In genomic region chr9:137406876-137407589, GRCh38 we compare ENCODE assay signal across 8 cellular contexts. TPM values are rescaled to one million over a fixed set of nuclear protein-coding genes. Genes with fewer than 3 reads are reported as not detected.
DNase-seq lines count a peak whose midpoint lies in the region; ATAC-seq and TF ChIP-seq lines count a peak whose summit lies in the region.

No MANE protein-coding gene starts in this region.

- H3K79me2 ChIP-seq in trophoblast cell (ENCODE audit: control insufficient read depth, insufficient read depth, low read length, poor library complexity): peaks cover 2% of the 10 kb centered on the region

- POLR2A ChIA-PET in activated naive CD8-positive, alpha-beta T cell treated with anti-CD3 and anti-CD28 coated beads, Interleukin-2, amount 10 ng/mL, durations not matched to agents 7 days and 5 days (lab: Charles Lee): no interaction called here

- H3K27ac ChIP-seq in trophoblast cell (ENCODE audit: low read depth, low read length) (no peak overlapping the region), vagina (peak overlapping the region; percentile 51)

- H2AK5ac ChIP-seq in trophoblast cell (ENCODE audit: low read length): no peak overlapping the region

- H2BK12ac ChIP-seq in trophoblast cell (ENCODE audit: low read length): no peak overlapping the region

- no peak overlapping the region for H3K9ac ChIP-seq in trophoblast cell (ENCODE audit: low read length)

- H3K14ac ChIP-seq in trophoblast cell (ENCODE audit: low read length): no peak overlapping the region

- no peak overlapping the region for H3K4me3 Mint-ChIP-seq in activated naive CD8-positive, alpha-beta T cell treated with anti-CD3 and anti-CD28 coated beads, Interleukin-2, amount 10 ng/mL, durations not matched to agents 7 days and 5 days

- no peak overlapping the region for H3K18ac ChIP-seq in trophoblast cell (ENCODE audit: low read length)

- peaks cover 6% of the 10 kb centered on the region for H3K36me3 Mint-ChIP-seq in activated naive CD8-positive, alpha-beta T cell treated with anti-CD3 and anti-CD28 coated beads, Interleukin-2, amount 10 ng/mL, durations not matched to agents 7 days and 5 days

- H2BK5ac ChIP-seq in trophoblast cell (ENCODE audit: low read depth, low read length, poor library complexity): no peak overlapping the region

- ATAC-seq in activated naive CD8-positive, alpha-beta T cell treated with anti-CD3 and anti-CD28 coated beads, Interleukin-2, amount 10 ng/mL, durations not matched to agents 7 days and 5 days (ENCODE audit: low read depth): peak; percentile 89
- ATAC-seq in Right ventricle myocardium superior (ENCODE audit: poor library complexity) (peak; percentile 90), HG03469 (IDR thresholded peaks at IDR 0.05; ENCODE audit: unreplicated experiment) (no peak)

- H4K8ac ChIP-seq in trophoblast cell (ENCODE audit: low read depth, low read length): peak overlapping the region; percentile 8

- H3K36me3 ChIP-seq in H7 (replicated peaks; ENCODE audit: control insufficient read depth, insufficient read depth, low read length) (no peaks in the 10 kb centered on the region), trophoblast cell (ENCODE audit: control insufficient read depth in 1 of 2, insufficient read depth in 2 of 2, low read length in 2 of 2) (peaks cover 0 to 2% of the 10 kb centered on the region in 2 experiments), vagina (no peaks in the 10 kb centered on the region)

- peaks cover 4% of the 10 kb centered on the region for H3K4me1 Mint-ChIP-seq in activated naive CD8-positive, alpha-beta T cell treated with anti-CD3 and anti-CD28 coated beads, Interleukin-2, amount 10 ng/mL, durations not matched to agents 7 days and 5 days

- peak overlapping the region; percentile 61 for H3K4me2 ChIP-seq in trophoblast cell (ENCODE audit: low read length)

- H3K79me1 ChIP-seq in trophoblast cell (ENCODE audit: low read length): peaks cover 2% of the 10 kb centered on the region

- H3K4ac ChIP-seq in trophoblast cell (ENCODE audit: low read depth, low read length): no peak overlapping the region

- no peak overlapping the region for H2BK120ac ChIP-seq in trophoblast cell (ENCODE audit: insufficient read depth, low read length, poor library complexity)

- no peak overlapping the region for H3K27ac Mint-ChIP-seq in activated naive CD8-positive, alpha-beta T cell treated with anti-CD3 and anti-CD28 coated beads, Interleukin-2, amount 10 ng/mL, durations not matched to agents 7 days and 5 days

- H2AFZ ChIP-seq in trophoblast cell (ENCODE audit: insufficient read depth, low read length, poor library complexity): no peak overlapping the region

- H3K9me3 ChIP-seq in trophoblast cell (ENCODE audit: insufficient read depth, low read depth, low read length): no peaks in the 10 kb centered on the region
- H3K9me3 ChIP-seq in vagina: no peaks in the 10 kb centered on the region

- no peak overlapping the region for H4K91ac ChIP-seq in trophoblast cell (ENCODE audit: low read depth, low read length)

- no peak for TF ChIP-seq POLR2A in vagina (IDR thresholded peaks at IDR 0.05)

- DNase-seq in AG10803 (ENCODE audit: low read depth): peak; percentile 47
- peak; percentile 99 for DNase-seq in H7
- DNase-seq in RPMI8226: peak; percentile 55
- DNase-seq in activated naive CD8-positive, alpha-beta T cell treated with anti-CD3 and anti-CD28 coated beads, Interleukin-2, amount 10 ng/mL, durations not matched to agents 7 days and 5 days: peak; percentile 86
- DNase-seq in Right ventricle myocardium superior: peak; percentile 78
- DNase-seq in trophoblast cell: peak; percentile 44 to 53
- DNase-seq in vagina (ENCODE audit: extremely low spot score in 2 of 2): no peak

- peaks cover 0 to 16% of the 10 kb centered on the region in 2 experiments for H3K4me1 ChIP-seq in trophoblast cell (ENCODE audit: control insufficient read depth in 1 of 2, insufficient read depth in 2 of 2, low read length in 2 of 2)
- peaks cover 33% of the 10 kb centered on the region for H3K4me1 ChIP-seq in vagina

- no peak overlapping the region for H4K12ac ChIP-seq in trophoblast cell (ENCODE audit: low read depth, low read length)

- intact Hi-C loops in Right ventricle myocardium superior (cut with DNase I): loop anchor here (5.0 kb wide), 1 partner anchor 110 kb away; no protein-coding TSS in a partner anchor
- intact Hi-C loops in vagina (cut with DNase I): loop anchor here (5.0 kb wide), 1 partner anchor 110 kb away; no protein-coding TSS in a partner anchor

- H3K23ac ChIP-seq in trophoblast cell (ENCODE audit: low read length): no peak overlapping the region

- H3K4me3 ChIP-seq in AG10803 (ENCODE audit: low read length): peak overlapping the region; percentile 39
- H3K4me3 ChIP-seq in H7 (ENCODE audit: insufficient read depth, low read depth, low read length): peak overlapping the region; percentile 33
- no peak overlapping the region for H3K4me3 ChIP-seq in trophoblast cell (ENCODE audit: low read depth, low read length)
- H3K4me3 ChIP-seq in vagina: peak overlapping the region; percentile 39 to 53

- no peaks in the 10 kb centered on the region for H3K9me3 Mint-ChIP-seq in activated naive CD8-positive, alpha-beta T cell treated with anti-CD3 and anti-CD28 coated beads, Interleukin-2, amount 10 ng/mL, durations not matched to agents 7 days and 5 days

- TF ChIP-seq CTCF in AG10803 (conservative IDR thresholded peaks at IDR 0.05; ENCODE audit: low read length) (peak; percentile 46), vagina (IDR thresholded peaks at IDR 0.05) (peak; percentile 45 to 69 (median 51))

- no peaks in the 10 kb centered on the region for H3K27me3 ChIP-seq in H7 (ENCODE audit: control insufficient read depth, insufficient read depth, low read length)
- H3K27me3 ChIP-seq in trophoblast cell (ENCODE audit: insufficient read depth, low read length): peaks cover 3% of the 10 kb centered on the region
- no peaks in the 10 kb centered on the region for H3K27me3 ChIP-seq in vagina

- no CpG with 5 or more reads among the region's 63 CpGs for WGBS in trophoblast cell (ENCODE audit: extremely low coverage, insufficient coverage, insufficient read length)

- peaks cover 3% of the 10 kb centered on the region for H3K27me3 Mint-ChIP-seq in activated naive CD8-positive, alpha-beta T cell treated with anti-CD3 and anti-CD28 coated beads, Interleukin-2, amount 10 ng/mL, durations not matched to agents 7 days and 5 days

RNA-seq across cellular contexts. Expression of gene EXD3, which starts 15.9 kb away (rescaled TPM):
- total RNA-seq in H7 (2014; rRNA removed; shearing (Covaris generic)): 7.0 and 15.7 TPM in 2 replicates
- 10 to 100 TPM; 23.4 to 24.7 TPM for total RNA-seq in activated naive CD8-positive, alpha-beta T cell treated with anti-CD3 and anti-CD28 coated beads, Interleukin-2, amount 10 ng/mL, durations not matched to agents 7 days and 5 days
- 6.9 TPM for total RNA-seq in Right ventricle myocardium superior
- polyA plus RNA-seq in trophoblast cell (2013): 4.7 and 5.1 TPM in 2 replicates
- total RNA-seq in vagina: 35.6 TPM

RNA-seq across cellular contexts. Expression of gene NOXA1, which starts 16.2 kb away (rescaled TPM):
- total RNA-seq in H7 (2014; rRNA removed; shearing (Covaris generic)): 0.78 and 1.0 TPM in 2 replicates
- total RNA-seq in activated naive CD8-positive, alpha-beta T cell treated with anti-CD3 and anti-CD28 coated beads, Interleukin-2, amount 10 ng/mL, durations not matched to agents 7 days and 5 days: 1 to 10 TPM; 2.8 to 3.7 TPM
- total RNA-seq in Right ventricle myocardium superior: 1.7 TPM
- polyA plus RNA-seq in trophoblast cell (2013): 0.19 and 0.21 TPM in 2 replicates
- total RNA-seq in vagina: 2.9 TPM

RNA-seq across cellular contexts. Expression of gene ENTPD8, which starts 34.1 kb away (rescaled TPM):
- total RNA-seq in H7 (2014; rRNA removed; shearing (Covaris generic)): 0.55 and 0.76 TPM in 2 replicates
- total RNA-seq in activated naive CD8-positive, alpha-beta T cell treated with anti-CD3 and anti-CD28 coated beads, Interleukin-2, amount 10 ng/mL, durations not matched to agents 7 days and 5 days: not detected
- total RNA-seq in Right ventricle myocardium superior (not detected), vagina (not detected)
- polyA plus RNA-seq in trophoblast cell (2013): 0.08 and 0.11 TPM in 2 replicates

RNA-seq across cellular contexts. Expression of gene NSMF, which starts 52.1 kb away (rescaled TPM):
- total RNA-seq in H7 (2014; rRNA removed; shearing (Covaris generic)): 37.9 and 39.0 TPM in 2 replicates
- total RNA-seq in activated naive CD8-positive, alpha-beta T cell treated with anti-CD3 and anti-CD28 coated beads, Interleukin-2, amount 10 ng/mL, durations not matched to agents 7 days and 5 days: 10 to 100 TPM; 54.3 to 58.4 TPM
- 10.0 TPM for total RNA-seq in Right ventricle myocardium superior
- polyA plus RNA-seq in trophoblast cell (2013): 18.1 and 19.1 TPM in 2 replicates
- total RNA-seq in vagina: 35.1 TPM

Comparison
In these comparisons a context has a peak if more than half of its experiments do, and no peak if none do; other contexts are left out.
1. DNase-seq: peak in AG10803 (single experiment), H7 (single experiment), RPMI8226 (single experiment), activated naive CD8-positive, alpha-beta T cell treated with anti-CD3 and anti-CD28 coated beads, Interleukin-2, amount 10 ng/mL, durations not matched to agents 7 days and 5 days (single experiment), Right ventricle myocardium superior (single experiment) and trophoblast cell (2 of 2); none in vagina (0 of 2).